ENCODE assay signal across 29 cellular contexts in genomic region chr4:165428957-165429356, GRCh38.
"Had no signal": no experiment of that assay in that cellular context is flagged by ENCODE, and none has a peak within 500 bp of the region (broad histone marks: within the 10 kb centered on the region; RNA-seq: fewer than 3 reads in every experiment).

No MANE protein-coding gene starts in this region.

- H3K36me3 Mint-ChIP-seq: stimulated activated effector memory CD8-positive, alpha-beta T cell treated with anti-CD3 and anti-CD28 coated beads, Interleukin-12 subunit alpha, Interleukin-12 subunit beta, amount 100 ng/mL, for 72 hours; stimulated activated memory B cell treated with anti-CD40 and anti-IgM and Interleukin-4, amounts not matched to agents 10 μg/mL and 1 μg/mL and 100 μg/mL, for 72 hours; type B pancreatic cell had no signal

- H3K27ac Mint-ChIP-seq: stimulated activated effector memory CD8-positive, alpha-beta T cell treated with anti-CD3 and anti-CD28 coated beads, Interleukin-12 subunit alpha, Interleukin-12 subunit beta, amount 100 ng/mL, for 72 hours; stimulated activated memory B cell treated with anti-CD40 and anti-IgM and Interleukin-4, amounts not matched to agents 10 μg/mL and 1 μg/mL and 100 μg/mL, for 72 hours; stimulated activated naive B cell treated with anti-CD40 and anti-IgM and Interleukin-4, amounts not matched to agents 10 μg/mL and 1 μg/mL and 100 μg/mL, for 72 hours; stimulated activated naive CD8-positive, alpha-beta T cell treated with anti-CD3 and anti-CD28 coated beads, Interleukin-15, amount 100 ng/mL, for 72 hours; stimulated activated naive CD8-positive, alpha-beta T cell treated with anti-CD3 and anti-CD28 coated beads, Interleukin-15, Interleukin-2, amounts not matched to agents 100 ng/mL and 50 ng/mL, for 24 hours; type B pancreatic cell had no signal

- H3K27ac ChIP-seq: stomach, suprapubic skin, testis, thoracic aorta, thyroid gland, tibial artery, tibial nerve, transverse colon, upper lobe of left lung, upper lobe of right lung, uterus, vagina had no signal

- H3K4me3 Mint-ChIP-seq: stimulated activated effector memory CD8-positive, alpha-beta T cell treated with anti-CD3 and anti-CD28 coated beads, Interleukin-12 subunit alpha, Interleukin-12 subunit beta, amount 100 ng/mL, for 72 hours; stimulated activated memory B cell treated with anti-CD40 and anti-IgM and Interleukin-4, amounts not matched to agents 10 μg/mL and 1 μg/mL and 100 μg/mL, for 72 hours; stimulated activated naive B cell treated with anti-CD40 and anti-IgM and Interleukin-4, amounts not matched to agents 10 μg/mL and 1 μg/mL and 100 μg/mL, for 72 hours; stimulated activated naive CD8-positive, alpha-beta T cell treated with anti-CD3 and anti-CD28 coated beads, Interleukin-15, amount 100 ng/mL, for 72 hours; stimulated activated naive CD8-positive, alpha-beta T cell treated with anti-CD3 and anti-CD28 coated beads, Interleukin-15, Interleukin-2, amounts not matched to agents 100 ng/mL and 50 ng/mL, for 24 hours; type B pancreatic cell had no signal

- DNase-seq: stimulated activated CD4-positive, alpha-beta T cell treated with anti-CD3 and anti-CD28 coated beads, Interleukin-2, amount 100 ng/mL, for 48 hours; stimulated activated CD4-positive, alpha-beta T cell treated with anti-CD3 and anti-CD28 coated beads, Interleukin-4, amount 100 ng/mL, for 1 hour; stimulated activated CD4-positive, alpha-beta T cell treated with anti-CD3 and anti-CD28 coated beads, Interleukin-4, amount 100 ng/mL, for 24 hours; stimulated activated CD4-positive, alpha-beta T cell treated with anti-CD3 and anti-CD28 coated beads, Interleukin-4, amount 100 ng/mL, for 4 hours; stimulated activated CD8-positive, alpha-beta memory T cell treated with anti-CD3 and anti-CD28 coated beads, Interleukin-4, amount 100 ng/mL, for 48 hours; stimulated activated naive B cell treated with anti-CD40 and anti-IgM and Interleukin-4, amounts not matched to agents 10 μg/mL and 1 μg/mL and 100 μg/mL, for 72 hours; stimulated activated naive CD4-positive, alpha-beta T cell; stimulated activated naive CD4-positive, alpha-beta T cell treated with Interleukin-2 at 50 U/mL for 16 hours; stimulated activated naive CD8-positive, alpha-beta T cell treated with anti-CD3 and anti-CD28 coated beads, Interleukin-15, amount 100 ng/mL, for 72 hours; stimulated activated naive CD8-positive, alpha-beta T cell treated with anti-CD3 and anti-CD28 coated beads, Interleukin-15, Interleukin-2, amounts not matched to agents 100 U/mL and 50 U/mL, for 24 hours; stomach; substantia nigra; testis; thyroid gland; tibial artery; transverse colon; trophoblast cell; upper lobe of left lung; upper lobe of right lung; uterus had no signal

- H3K4me1 Mint-ChIP-seq: stimulated activated effector memory CD8-positive, alpha-beta T cell treated with anti-CD3 and anti-CD28 coated beads, Interleukin-12 subunit alpha, Interleukin-12 subunit beta, amount 100 ng/mL, for 72 hours; stimulated activated memory B cell treated with anti-CD40 and anti-IgM and Interleukin-4, amounts not matched to agents 10 μg/mL and 1 μg/mL and 100 μg/mL, for 72 hours; stimulated activated naive CD8-positive, alpha-beta T cell treated with anti-CD3 and anti-CD28 coated beads, Interleukin-15, amount 100 ng/mL, for 72 hours had no signal

- ATAC-seq: stimulated activated effector memory CD8-positive, alpha-beta T cell treated with anti-CD3 and anti-CD28 coated beads, Interleukin-12 subunit alpha, Interleukin-12 subunit beta, amount 100 ng/mL, for 72 hours; stimulated activated memory B cell treated with anti-CD40 and anti-IgM and Interleukin-4, amounts not matched to agents 10 μg/mL and 1 μg/mL and 100 μg/mL, for 72 hours; stimulated activated naive B cell treated with anti-CD40 and anti-IgM and Interleukin-4, amounts not matched to agents 10 μg/mL and 1 μg/mL and 100 μg/mL, for 72 hours; stimulated activated naive CD8-positive, alpha-beta T cell treated with anti-CD3 and anti-CD28 coated beads, Interleukin-15, amount 100 ng/mL, for 72 hours; stimulated activated naive CD8-positive, alpha-beta T cell treated with anti-CD3 and anti-CD28 coated beads, Interleukin-15, Interleukin-2, amounts not matched to agents 100 U/mL and 50 U/mL, for 24 hours; upper lobe of right lung had no signal

- H3K27me3 Mint-ChIP-seq: type B pancreatic cell had no signal

- H3K27me3 ChIP-seq: stomach, suprapubic skin, testis, thyroid gland, tibial artery, tibial nerve, transverse colon, upper lobe of left lung, upper lobe of right lung, uterus, vagina had no signal

- H3K9me3 Mint-ChIP-seq: stimulated activated effector memory CD8-positive, alpha-beta T cell treated with anti-CD3 and anti-CD28 coated beads, Interleukin-12 subunit alpha, Interleukin-12 subunit beta, amount 100 ng/mL, for 72 hours; stimulated activated naive CD8-positive, alpha-beta T cell treated with anti-CD3 and anti-CD28 coated beads, Interleukin-15, amount 100 ng/mL, for 72 hours; stimulated activated naive CD8-positive, alpha-beta T cell treated with anti-CD3 and anti-CD28 coated beads, Interleukin-15, Interleukin-2, amounts not matched to agents 100 ng/mL and 50 ng/mL, for 24 hours had no signal

- H3K4me1 ChIP-seq: stomach, suprapubic skin, testis, thyroid gland, tibial nerve, transverse colon, upper lobe of left lung, upper lobe of right lung, uterus, vagina had no signal

- H3K9me3 ChIP-seq: suprapubic skin, testis, thoracic aorta, thyroid gland, tibial artery, transverse colon, upper lobe of left lung, upper lobe of right lung, uterus had no signal

- H3K4me3 ChIP-seq: stomach, suprapubic skin, testis, thoracic aorta, thyroid gland, tibial artery, tibial nerve, transverse colon, upper lobe of left lung, upper lobe of right lung, uterus, vagina had no signal

- FAIRE-seq: urothelium cell line had no signal

- H3K36me3 ChIP-seq: stomach, suprapubic skin, thoracic aorta, thyroid gland, tibial nerve, transverse colon, upper lobe of left lung, upper lobe of right lung, uterus, vagina had no signal
